11 cellular contexts compared by ENCODE assay signal in genomic region chr1:226800763-226801380, GRCh38.
"Had no signal": no experiment of that assay in that cellular context is flagged by ENCODE, and none has a peak within 500 bp of the region (broad histone marks: within the 10 kb centered on the region; RNA-seq: fewer than 3 reads in every experiment).

No MANE protein-coding gene starts in this region.

- H3K27ac Mint-ChIP-seq: activated T-helper 2 cell treated with anti-CD3 and anti-CD28 coated beads, Interferon-gamma antibody, Interleukin-2, Interleukin-4, amounts not matched to agents 10 μg/mL and 5 μg/mL and 100 μg/mL, durations not matched to agents 14 hours and 24 hours and 36 hours; dendritic cell treated with granulocyte-macrophage colony-stimulating factor and Interleukin-4, amounts not matched to agents 40 ng/mL and 50 ng/mL, for 4 days; mesothelial cell of epicardium; WTC11 had no signal

- DNase-seq: activated CD4-positive, alpha-beta T cell treated with anti-CD3 and anti-CD28 coated beads, Interleukin-2, amount 50 U/mL, for 1 hour; activated CD8-positive, alpha-beta memory T cell treated with anti-CD3 and anti-CD28 coated beads, Interleukin-2, amount 50 U/mL, for 4 hours; activated naive CD4-positive, alpha-beta T cell treated with anti-CD3 and anti-CD28 coated beads, Interleukin-2, amount 50 U/mL, for 16 hours; cerebellar nuclear complex; effector memory CD8-positive, alpha-beta T cell; SW 1271 had no signal

- H3K9me3 Mint-ChIP-seq: activated T-helper 2 cell treated with anti-CD3 and anti-CD28 coated beads, Interferon-gamma antibody, Interleukin-2, Interleukin-4, amounts not matched to agents 10 μg/mL and 5 μg/mL and 100 μg/mL, durations not matched to agents 14 hours and 24 hours and 36 hours; dendritic cell treated with granulocyte-macrophage colony-stimulating factor and Interleukin-4, amounts not matched to agents 40 ng/mL and 50 ng/mL, for 4 days; effector memory CD8-positive, alpha-beta T cell; mesothelial cell of epicardium; WTC11 had no signal

- H3K4me3 Mint-ChIP-seq: dendritic cell treated with granulocyte-macrophage colony-stimulating factor and Interleukin-4, amounts not matched to agents 40 ng/mL and 50 ng/mL, for 4 days; effector memory CD8-positive, alpha-beta T cell; mesothelial cell of epicardium; WTC11 had no signal

- H3K4me1 Mint-ChIP-seq: WTC11 had no signal

- H3K27me3 Mint-ChIP-seq: effector memory CD8-positive, alpha-beta T cell had no signal

- H3K36me3 Mint-ChIP-seq: mesothelial cell of epicardium, WTC11 had no signal

- H3K27ac ChIP-seq: epithelial cell of prostate had no signal

- ATAC-seq: effector memory CD8-positive, alpha-beta T cell; WTC11 had no signal
